Comparison of ENCODE assay signal across 24 cellular contexts in genomic region chr12:80213246-80213645, GRCh38.
"Had no signal": no experiment of that assay in that cellular context is flagged by ENCODE, and none has a peak within 500 bp of the region (broad histone marks: within the 10 kb centered on the region; RNA-seq: fewer than 3 reads in every experiment).

No MANE protein-coding gene starts in this region.

- H3K4me1 Mint-ChIP-seq: activated B cell treated with CpG ODN at 0.5 μM for 24 hours; activated CD4-positive, alpha-beta T cell treated with anti-CD3 and anti-CD28 coated beads, Interleukin-2, amount 10 ng/mL, durations not matched to agents 7 days and 5 days; activated naive CD8-positive, alpha-beta T cell treated with anti-CD3 and anti-CD28 coated beads, Interleukin-2, amount 50 U/mL, for 24 hours had no signal

- H3K4me3 Mint-ChIP-seq: activated B cell treated with CpG ODN at 0.5 μM for 24 hours; activated CD4-positive, alpha-beta memory T cell treated with anti-CD3 and anti-CD28 coated beads for 36 hours; activated CD4-positive, alpha-beta T cell treated with anti-CD3 and anti-CD28 coated beads, Interleukin-2, amount 10 ng/mL, durations not matched to agents 7 days and 5 days; activated naive CD8-positive, alpha-beta T cell treated with anti-CD3 and anti-CD28 coated beads, Interleukin-2, amount 50 U/mL, for 24 hours; activated T-cell treated with anti-CD3 and anti-CD28 coated beads, Interleukin-2, amount 50 U/mL, for 4 hours; brain; T-helper 17 cell had no signal

- H3K4me3 ChIP-seq: K562 had no signal

- H3K27ac Mint-ChIP-seq: activated B cell treated with CpG ODN at 0.5 μM for 24 hours; activated CD4-positive, alpha-beta memory T cell treated with anti-CD3 and anti-CD28 coated beads for 36 hours; activated CD4-positive, alpha-beta T cell treated with anti-CD3 and anti-CD28 coated beads, Interleukin-2, amount 10 ng/mL, durations not matched to agents 7 days and 5 days; activated naive CD4-positive, alpha-beta T cell treated with anti-CD3 and anti-CD28 coated beads, Interleukin-2, amount 50 U/mL, for 72 hours; activated naive CD8-positive, alpha-beta T cell treated with anti-CD3 and anti-CD28 coated beads, Interleukin-2, amount 50 U/mL, for 24 hours; T-helper 17 cell had no signal

- H3K27me3 Mint-ChIP-seq: activated B cell treated with CpG ODN at 0.5 μM for 24 hours; activated CD4-positive, alpha-beta memory T cell treated with anti-CD3 and anti-CD28 coated beads for 36 hours; activated naive CD8-positive, alpha-beta T cell treated with anti-CD3 and anti-CD28 coated beads, Interleukin-2, amount 50 U/mL, for 24 hours; brain had no signal

- ATAC-seq: activated naive CD4-positive, alpha-beta T cell treated with anti-CD3 and anti-CD28 coated beads, Interleukin-2, amount 50 U/mL, for 72 hours; activated naive CD8-positive, alpha-beta T cell treated with anti-CD3 and anti-CD28 coated beads, Interleukin-2, amount 50 U/mL, for 24 hours; activated T-cell treated with anti-CD3 and anti-CD28 coated beads, Interleukin-2, amount 50 U/mL, for 4 hours; K562; T-helper 17 cell had no signal

- H3K9me3 Mint-ChIP-seq: activated B cell treated with CpG ODN at 0.5 μM for 24 hours; activated CD4-positive, alpha-beta memory T cell treated with anti-CD3 and anti-CD28 coated beads for 36 hours; activated CD4-positive, alpha-beta T cell treated with anti-CD3 and anti-CD28 coated beads, Interleukin-2, amount 10 ng/mL, durations not matched to agents 7 days and 5 days; activated naive CD4-positive, alpha-beta T cell treated with anti-CD3 and anti-CD28 coated beads, Interleukin-2, amount 50 U/mL, for 72 hours; activated naive CD8-positive, alpha-beta T cell treated with anti-CD3 and anti-CD28 coated beads, Interleukin-2, amount 50 U/mL, for 24 hours; activated T-cell treated with anti-CD3 and anti-CD28 coated beads, Interleukin-2, amount 50 U/mL, for 4 hours; brain had no signal

- DNase-seq: activated B cell treated with CpG ODN at 0.5 μM for 24 hours; activated CD4-positive, alpha-beta memory T cell treated with anti-CD3 and anti-CD28 coated beads for 36 hours; activated CD4-positive, alpha-beta T cell treated with anti-CD3 and anti-CD28 coated beads, Interleukin-2, amount 10 ng/mL, durations not matched to agents 7 days and 5 days; activated CD8-positive, alpha-beta memory T cell treated with anti-CD3 and anti-CD28 coated beads for 24 hours; activated effector memory CD4-positive, alpha-beta T cell treated with anti-CD3 and anti-CD28 coated beads, Interleukin-2, amount 50 U/mL, for 16 hours; activated naive CD4-positive, alpha-beta T cell treated with Interleukin-2 at 50 U/mL for 16 hours; activated naive CD8-positive, alpha-beta T cell treated with anti-CD3 and anti-CD28 coated beads, Interleukin-2, amount 50 U/mL, for 24 hours; activated T-cell treated with anti-CD3 and anti-CD28 coated beads, Interleukin-2, amount 50 U/mL, for 4 hours; amniotic stem cell; Karpas-422; MM.1S; NCI-H1105; NCI-H1436; NCI-H1694 treated with DMSO at 0.1 percent for 48 hours; NCI-H2029 treated with DMSO at 0.1 percent for 48 hours; NCI-H510A treated with DMSO at 0.1 percent for 48 hours; NCI-H69; NK-92 treated with Interleukin-12 subunit alpha and Interleukin-12 subunit beta, amount 100 ng/mL, for 24 hours; SHP77 treated with DMSO at 0.1 percent for 48 hours; T-helper 17 cell; T-helper 9 cell had no signal

- H3K36me3 Mint-ChIP-seq: activated CD4-positive, alpha-beta memory T cell treated with anti-CD3 and anti-CD28 coated beads for 36 hours; activated naive CD4-positive, alpha-beta T cell treated with anti-CD3 and anti-CD28 coated beads, Interleukin-2, amount 50 U/mL, for 72 hours; brain had no signal
